ENCODE assay signal across 12 cellular contexts in genomic region chr1:30852026-30852425, GRCh38. TPM values are rescaled to one million over a fixed set of nuclear protein-coding genes. Genes with fewer than 3 reads are reported as not detected.
DNase-seq lines count a peak whose midpoint lies in the region; ATAC-seq and TF ChIP-seq lines count a peak whose summit lies in the region.
"Had no signal": no experiment of that assay in that cellular context is flagged by ENCODE, and none has a peak within 500 bp of the region (broad histone marks: within the 10 kb centered on the region; RNA-seq: fewer than 3 reads in every experiment).

No MANE protein-coding gene starts in this region.

- H3K9me3 ChIP-seq in psoas muscle, result no peaks in the 10 kb centered on the region
- H3K9me3 ChIP-seq: BE2C had no signal

- H3K27me3 ChIP-seq in psoas muscle (ENCODE audit: insufficient read depth in 3 of 3, low read length in 2 of 3), result no peaks in the 10 kb centered on the region
- H3K27me3 ChIP-seq: BE2C had no signal

- no peaks in the 10 kb centered on the region for H3K36me3 ChIP-seq in psoas muscle (ENCODE audit: insufficient read depth in 1 of 2, low read depth in 1 of 2)
- H3K36me3 ChIP-seq: BE2C had no signal

- WGBS in psoas muscle, 3 donors, result 46 to 70% (median 58%) methylated on average over 2 to 5 of the region's 5 CpGs

- ATAC-seq in left cardiac atrium, result peak; percentile 42 to 63
- ATAC-seq in psoas muscle, result peak in 3 of 4 donors; percentile 21 to 44 (median 30)
- ATAC-seq in HG02678 (IDR thresholded peaks at IDR 0.05; ENCODE audit: unreplicated experiment), result no peak
- ATAC-seq in GM18868 (IDR thresholded peaks at IDR 0.05; ENCODE audit: unreplicated experiment), result no peak

- H3K4me1 ChIP-seq in psoas muscle, result no peaks in the 10 kb centered on the region

- H3K4me3 ChIP-seq in psoas muscle, result no peak overlapping the region

- DNase-seq in DMS153 treated with DMSO at 0.1 percent for 48 hours (lab: John Stamatoyannopoulos, UW; ENCODE audit: unreplicated experiment) (peak; percentile 45), astrocyte of the hippocampus (ENCODE audit: low read depth, low spot score) (peak; percentile 69), left cardiac atrium (peak; percentile 87), psoas muscle (peak in 1 of 2 donors; percentile 49), NCI-H2081 treated with DMSO at 0.1 percent for 48 hours (lab: John Stamatoyannopoulos, UW) (no peak), AG08395 (ENCODE audit: low spot score) (no peak)
- DNase-seq: BE2C; central memory CD4-positive, alpha-beta T cell; midbrain; NCI-H1694 had no signal

- TF ChIP-seq CTCF in psoas muscle (IDR thresholded peaks at IDR 0.05), result no peak

- H3K27ac ChIP-seq in psoas muscle, result no peak overlapping the region

- intact Hi-C loops in left cardiac atrium (cut with DNase I) (loop anchor here in 1 of 2 donors (5.0 to 10.0 kb wide), 2 partner anchors 50 to 53 kb away; partner anchors contain the start of gene SDC3), psoas muscle (cut with DNase I) (no loop called here)

RNA-seq across cellular contexts. Expression of gene SDC3, which starts 56.5 kb away (rescaled TPM):
- total RNA-seq in left cardiac atrium (10 to 100 TPM; 38.8 to 39.3 TPM), psoas muscle (10 to 100 TPM in 2 of 4 donors, 1 to 10 TPM in 2; 6.8 to 11.6 (median 10.1) TPM)
- polyA plus RNA-seq in psoas muscle, result 1 to 10 TPM; 3.3 to 4.8 (median 4.5) TPM

Comparison
In these comparisons a context has a peak if more than half of its experiments do, and no peak if none do; other contexts are left out.
1. DNase-seq: peak in DMS153 treated with DMSO at 0.1 percent for 48 hours (single experiment), astrocyte of the hippocampus (single experiment) and left cardiac atrium (single experiment); none in NCI-H2081 treated with DMSO at 0.1 percent for 48 hours (single experiment) and AG08395 (single experiment).
2. ATAC-seq: peak in left cardiac atrium (2 of 2) and psoas muscle (3 of 4); none in HG02678 (single experiment) and GM18868 (single experiment).